37 cellular contexts compared by ENCODE assay signal in the genomic region with DNA sequence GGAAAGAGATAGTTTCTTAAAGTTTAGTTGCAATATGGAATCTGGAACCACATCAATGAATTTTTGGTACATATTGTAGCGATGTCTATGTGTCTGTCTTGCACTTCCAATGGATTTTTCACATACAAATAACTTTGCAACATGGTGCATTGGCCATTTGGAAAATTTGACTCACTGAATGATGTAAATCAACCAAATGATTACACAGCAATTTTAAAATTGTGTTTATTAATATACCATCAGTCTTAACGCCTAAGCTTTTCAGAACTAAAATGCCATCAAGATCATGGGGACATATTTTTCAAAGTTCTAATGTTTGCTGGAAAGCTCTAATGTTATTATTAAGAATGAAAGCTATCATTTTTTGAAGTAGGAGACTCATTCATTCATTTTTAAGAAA. TPM values are rescaled to one million over a fixed set of nuclear protein-coding genes. Genes with fewer than 3 reads are reported as not detected.
"Had no signal": no experiment of that assay in that cellular context is flagged by ENCODE, and none has a peak within 500 bp of the region (broad histone marks: within the 10 kb centered on the region; RNA-seq: fewer than 3 reads in every experiment).

No MANE protein-coding gene starts in this region.

- H3K36me3 ChIP-seq: MG63 had no signal

- H3K9me3 ChIP-seq: MG63 had no signal

- H3K27me3 ChIP-seq: MG63 had no signal

- H3K4me3 ChIP-seq: MG63 had no signal

- DNase-seq: Karpas-422, Kasumi-1, MG63, MM.1S, MV-4-11, NCI-H1048, NCI-H1092, NCI-H1092 treated with DMSO at 0.1 percent for 48 hours, NCI-H1105, NCI-H1105 treated with DMSO at 0.1 percent for 48 hours, NCI-H1417, NCI-H1417 treated with DMSO at 0.1 percent for 48 hours, NCI-H1436, NCI-H1436 treated with DMSO at 0.1 percent for 48 hours, NCI-H146, NCI-H1694, NCI-H1694 treated with DMSO at 0.1 percent for 48 hours, NCI-H187, NCI-H187 treated with DMSO at 0.1 percent for 48 hours, NCI-H1930, NCI-H2029, NCI-H2029 treated with DMSO at 0.1 percent for 48 hours, NCI-H2081, NCI-H2081 treated with DMSO at 0.1 percent for 48 hours, NCI-H2107, NCI-H2171, NCI-H2171 treated with DMSO at 0.1 percent for 48 hours, NCI-H2227 treated with DMSO at 0.1 percent for 48 hours, NCI-H226, NCI-H345, NCI-H446, NCI-H446 treated with DMSO at 0.1 percent for 48 hours, NCI-H510A, NCI-H510A treated with DMSO at 0.1 percent for 48 hours, NCI-H524 had no signal

RNA-seq across cellular contexts. Expression of gene TMEM26, which starts 39.4 kb away (rescaled TPM):
- total RNA-seq: MCF 10A, NCI-H460 had no signal
